Comparison of ENCODE assay signal across 9 cellular contexts in genomic region chr16:71499775-71500364, GRCh38. TPM values are rescaled to one million over a fixed set of nuclear protein-coding genes. Genes with fewer than 3 reads are reported as not detected.
A peak's percentile ranks its signal among the peaks of the same experiment; 100 is the strongest.
DNase-seq lines count a peak whose midpoint lies in the region; ATAC-seq and TF ChIP-seq lines count a peak whose summit lies in the region.
"Had no signal": no experiment of that assay in that cellular context is flagged by ENCODE, and none has a peak within 500 bp of the region (broad histone marks: within the 10 kb centered on the region; RNA-seq: fewer than 3 reads in every experiment).

No MANE protein-coding gene starts in this region.

- H3K4me1 ChIP-seq in OCI-LY7 (ENCODE audit: insufficient read depth, low read length, poor library complexity, severe bottlenecking) = no peaks in the 10 kb centered on the region
- H3K4me1 ChIP-seq in foreskin keratinocyte = no peaks in the 10 kb centered on the region
- no peaks in the 10 kb centered on the region for H3K4me1 ChIP-seq in psoas muscle
- H3K4me1 ChIP-seq: BLaER1 had no signal

- TF ChIP-seq CTCF in HL-60 (IDR thresholded peaks at IDR 0.05; ENCODE audit: insufficient read depth, low read length) (peak; percentile 69), OCI-LY7 (conservative IDR thresholded peaks at IDR 0.05; ENCODE audit: low read length) (peak; percentile 93), foreskin keratinocyte (conservative IDR thresholded peaks at IDR 0.05) (peak; percentile 79), psoas muscle (IDR thresholded peaks at IDR 0.05) (peak; percentile 66)

- no peaks in the 10 kb centered on the region for H3K4me1 Mint-ChIP-seq in activated T-helper 17 cell treated with anti-CD3 and anti-CD28 coated beads, Interleukin-2, amount 50 U/mL, for 72 hours

- CTCF ChIA-PET in OCI-LY7 (lab: Charles Lee; ENCODE audit: unreplicated experiment) = interaction anchor here (0.6 to 1.4 kb wide), 3 partner anchors 16 to 111 kb away, joined by 3 to 5 read pairs (median 4); no protein-coding TSS in a partner anchor

- no peaks in the 10 kb centered on the region for H3K9me3 Mint-ChIP-seq in activated T-helper 17 cell treated with anti-CD3 and anti-CD28 coated beads, Interleukin-2, amount 50 U/mL, for 72 hours

- H4K20me1 ChIP-seq in OCI-LY7 (ENCODE audit: insufficient read depth, low read length) = no peaks in the 10 kb centered on the region
- H4K20me1 ChIP-seq: BLaER1 had no signal

- H3K36me3 ChIP-seq in OCI-LY7 (ENCODE audit: insufficient read depth, low read length) = no peaks in the 10 kb centered on the region
- no peaks in the 10 kb centered on the region for H3K36me3 ChIP-seq in psoas muscle (ENCODE audit: insufficient read depth in 1 of 2, low read depth in 1 of 2)
- H3K36me3 ChIP-seq: BLaER1 had no signal

- peak; percentile 70 for ATAC-seq in activated T-helper 17 cell treated with anti-CD3 and anti-CD28 coated beads, Interleukin-2, amount 50 U/mL, for 72 hours (replicated peaks)
- ATAC-seq in foreskin keratinocyte = peak; percentile 79
- ATAC-seq in psoas muscle = peak in 2 of 4 donors; percentile 56 to 67
- ATAC-seq in GM18517 (IDR thresholded peaks at IDR 0.05; ENCODE audit: unreplicated experiment) = no peak

- 1 to 4% (median 3%) methylated on average over 3 of the region's 3 CpGs for WGBS in psoas muscle, 3 donors

- H3K4me3 ChIP-seq in HL-60 (replicated peaks; ENCODE audit: insufficient read depth, low read length) = no peak overlapping the region
- no peak overlapping the region for H3K4me3 ChIP-seq in OCI-LY7 (ENCODE audit: low read depth, low read length, poor library complexity, severe bottlenecking)
- H3K4me3 ChIP-seq in psoas muscle = no peak overlapping the region
- H3K4me3 ChIP-seq: BLaER1 had no signal

- H3K9me2 ChIP-seq in OCI-LY7 (ENCODE audit: insufficient read depth, low read length) = no peaks in the 10 kb centered on the region

- H3K27me3 Mint-ChIP-seq in activated T-helper 17 cell treated with anti-CD3 and anti-CD28 coated beads, Interleukin-2, amount 50 U/mL, for 72 hours = peaks cover 7% of the 10 kb centered on the region

- H2AFZ ChIP-seq in OCI-LY7 (ENCODE audit: low read length) = no peak overlapping the region

- H3K27ac ChIP-seq in HL-60 (replicated peaks) (no peak overlapping the region), OCI-LY7 (ENCODE audit: low read depth, low read length, poor library complexity, severe bottlenecking) (no peak overlapping the region), foreskin keratinocyte (no peak overlapping the region), psoas muscle (no peak overlapping the region)
- H3K27ac ChIP-seq: BLaER1 had no signal

- POLR2A ChIA-PET in OCI-LY7 (lab: Charles Lee) = interaction anchor here (0.7 to 0.8 kb wide), 2 partner anchors 18 to 97 kb away, joined by 4 read pairs; no protein-coding TSS in a partner anchor

- no peaks in the 10 kb centered on the region for H3K79me2 ChIP-seq in OCI-LY7 (ENCODE audit: insufficient read depth, low read depth, low read length)

- no peak overlapping the region for H3K4me2 ChIP-seq in OCI-LY7 (ENCODE audit: low read length)
- H3K4me2 ChIP-seq: BLaER1 had no signal

- no peak overlapping the region for H3K27ac Mint-ChIP-seq in activated T-helper 17 cell treated with anti-CD3 and anti-CD28 coated beads, Interleukin-2, amount 50 U/mL, for 72 hours

- H3K9me3 ChIP-seq in OCI-LY7 (ENCODE audit: low read length) = no peaks in the 10 kb centered on the region
- H3K9me3 ChIP-seq in psoas muscle = no peaks in the 10 kb centered on the region
- H3K9me3 ChIP-seq: BLaER1 had no signal

- DNase-seq in NCI-H1417 (lab: John Stamatoyannopoulos, UW) = peak in 2 of 3 experiments; percentile 25 to 64
- DNase-seq in NCI-H1417 treated with DMSO at 0.1 percent for 48 hours (lab: John Stamatoyannopoulos, UW) = no peak
- peak; percentile 17 to 47 for DNase-seq in HL-60 (ENCODE audit: low read depth in 1 of 2, low spot score in 1 of 2)
- peak; percentile 69 for DNase-seq in OCI-LY7 (ENCODE audit: low spot score)
- DNase-seq in foreskin keratinocyte = peak in 1 of 2 donors; percentile 37
- DNase-seq in psoas muscle = no peak

- no TSS peak for BruUV-seq in OCI-LY7 (replicated peaks; lab: Mats Ljungman, UMichigan)

- H3K4me3 Mint-ChIP-seq in activated T-helper 17 cell treated with anti-CD3 and anti-CD28 coated beads, Interleukin-2, amount 50 U/mL, for 72 hours = no peak overlapping the region

- H3K36me3 Mint-ChIP-seq in activated T-helper 17 cell treated with anti-CD3 and anti-CD28 coated beads, Interleukin-2, amount 50 U/mL, for 72 hours (ENCODE audit: low read depth) = no peaks in the 10 kb centered on the region

- intact Hi-C loops in OCI-LY7 (cut with micrococcal nuclease; ENCODE audit: unreplicated experiment) (loop anchor here (1.0 kb wide), 2 partner anchors 88 to 111 kb away; no protein-coding TSS in a partner anchor), psoas muscle (cut with DNase I) (loop anchor here (2.0 kb wide), 1 partner anchor 87 kb away; no protein-coding TSS in a partner anchor)

- H3K27me3 ChIP-seq in HL-60 (ENCODE audit: insufficient read depth, poor library complexity, severe bottlenecking) = no peaks in the 10 kb centered on the region
- no peaks in the 10 kb centered on the region for H3K27me3 ChIP-seq in foreskin keratinocyte
- H3K27me3 ChIP-seq in psoas muscle (ENCODE audit: insufficient read depth in 3 of 3, low read length in 2 of 3) = peaks cover 0 to 2% (median 0%) of the 10 kb centered on the region in 3 donors
- H3K27me3 ChIP-seq: BLaER1 had no signal

RNA-seq across cellular contexts. Expression of gene ZNF19, which starts 10.7 kb away (rescaled TPM):
- 3.5 and 3.7 TPM in 2 replicates for total RNA-seq in OCI-LY7 (2014; rRNA removed; shearing (Covaris generic))
- total RNA-seq in OCI-LY7 (2022) (3.9 and 5.3 TPM in 2 replicates), foreskin keratinocyte (2.0 and 2.9 TPM in 2 replicates), psoas muscle (1 to 10 TPM; 1.2 to 2.2 (median 1.7) TPM)
- 1 to 10 TPM; 1.1 to 3.4 TPM for total RNA-seq in activated T-helper 17 cell treated with anti-CD3 and anti-CD28 coated beads, Interleukin-2, amount 50 U/mL, for 72 hours
- polyA plus RNA-seq in foreskin keratinocyte (0.82 and 1.1 TPM in 2 replicates), psoas muscle (1 to 10 TPM in 2 of 3 donors, under 1 TPM in 1; 0.92 to 1.2 (median 1.2) TPM)

RNA-seq across cellular contexts. Expression of gene CHST4, which starts 26.4 kb away (rescaled TPM):
- 4.5 and 6.6 TPM in 2 replicates for total RNA-seq in OCI-LY7 (2014; rRNA removed; shearing (Covaris generic))
- total RNA-seq in OCI-LY7 (2022) (0.28 and 0.29 TPM in 2 replicates), foreskin keratinocyte (0.11 TPM in 1 of 2 replicates, not detected in the other), psoas muscle (not detected)
- not detected for total RNA-seq in activated T-helper 17 cell treated with anti-CD3 and anti-CD28 coated beads, Interleukin-2, amount 50 U/mL, for 72 hours
- polyA plus RNA-seq in foreskin keratinocyte (0.08 TPM in 1 of 2 replicates, not detected in the other), psoas muscle (not detected)

RNA-seq across cellular contexts. Expression of gene ZNF23, which starts 37.8 kb away (rescaled TPM):
- 6.2 and 7.4 TPM in 2 replicates for total RNA-seq in OCI-LY7 (2014; rRNA removed; shearing (Covaris generic))
- 11.3 and 11.8 TPM in 2 replicates for total RNA-seq in OCI-LY7 (2022)
- total RNA-seq in activated T-helper 17 cell treated with anti-CD3 and anti-CD28 coated beads, Interleukin-2, amount 50 U/mL, for 72 hours = 1 to 10 TPM; 6.8 to 9.3 TPM
- 6.7 and 7.5 TPM in 2 replicates for total RNA-seq in foreskin keratinocyte
- polyA plus RNA-seq in foreskin keratinocyte = 3.0 and 3.8 TPM in 2 replicates
- 1 to 10 TPM; 3.8 to 7.2 (median 5.4) TPM for total RNA-seq in psoas muscle
- 1 to 10 TPM; 4.8 to 9.3 (median 6.1) TPM for polyA plus RNA-seq in psoas muscle

RNA-seq across cellular contexts. Expression of gene TLE7, which starts 58.0 kb away (rescaled TPM):
- not detected in 2 replicates for total RNA-seq in OCI-LY7 (2014; rRNA removed; shearing (Covaris generic))
- not detected in 2 replicates for total RNA-seq in OCI-LY7 (2022)
- not detected for total RNA-seq in activated T-helper 17 cell treated with anti-CD3 and anti-CD28 coated beads, Interleukin-2, amount 50 U/mL, for 72 hours
- total RNA-seq in foreskin keratinocyte = not detected in 2 replicates
- not detected in 2 replicates for polyA plus RNA-seq in foreskin keratinocyte
- not detected for total RNA-seq in psoas muscle
- not detected for polyA plus RNA-seq in psoas muscle

Comparison
In these comparisons a context has a peak if more than half of its experiments do, and no peak if none do; other contexts are left out.
1. DNase-seq: peak in NCI-H1417 (2 of 3), HL-60 (2 of 2) and OCI-LY7 (single experiment); none in NCI-H1417 treated with DMSO at 0.1 percent for 48 hours (single experiment) and psoas muscle (0 of 2).
2. Peak in every context shown above with its lines, with median percentiles within 50 percentile points of each other: CTCF ChIP-seq.